8 cellular contexts compared by ENCODE assay signal in genomic region chr12:24561882-24562760, GRCh38.
DNase-seq lines count a peak whose midpoint lies in the region; ATAC-seq and TF ChIP-seq lines count a peak whose summit lies in the region.

No MANE protein-coding gene starts in this region.

- H3K4me1 ChIP-seq in Caco-2 (peaks cover 41% of the 10 kb centered on the region; the same call in 1 of the 2 replicates), endocrine pancreas (ENCODE audit: control insufficient read depth, insufficient read depth, low read length) (peaks cover 14% of the 10 kb centered on the region), suprapubic skin (peaks cover 23% of the 10 kb centered on the region)

- peak overlapping the region; percentile 84 for H3K27ac ChIP-seq in suprapubic skin

- POLR2A ChIA-PET in Caco-2 (lab: Charles Lee), result interaction anchor here (0.6 to 0.7 kb wide), 3 partner anchors 47 to 384 kb away, joined by 3 to 13 read pairs (median 3); no protein-coding TSS in a partner anchor

- H3K36me3 ChIP-seq in Caco-2 (ENCODE audit: control insufficient read depth, insufficient read depth, low read length) (no peaks in the 10 kb centered on the region), endocrine pancreas (ENCODE audit: control insufficient read depth, insufficient read depth, low read length) (no peaks in the 10 kb centered on the region), suprapubic skin (no peaks in the 10 kb centered on the region)

- no peaks in the 10 kb centered on the region for H3K9me3 Mint-ChIP-seq in Caco-2 (ENCODE audit: unreplicated experiment)
- H3K9me3 Mint-ChIP-seq in memory B cell, result no peaks in the 10 kb centered on the region

- TF ChIP-seq CTCF in Caco-2 (IDR thresholded peaks at IDR 0.05; ENCODE audit: insufficient read depth in 1 of 2, low read depth in 1 of 2, low read length in 1 of 2, severe bottlenecking in 1 of 2, unreplicated experiment in 1 of 2) (no peak), suprapubic skin (IDR thresholded peaks at IDR 0.05) (no peak)

- H3K27ac Mint-ChIP-seq in Caco-2 (ENCODE audit: unreplicated experiment) (peak overlapping the region; percentile 73), memory B cell (peak overlapping the region; percentile 52)

- DNase-seq in Caco-2, result peak; percentile 74 to 82
- peak; percentile 16 to 40 for DNase-seq in memory B cell (ENCODE audit: low spot score in 2 of 2)
- peak; percentile 78 to 83 for DNase-seq in suprapubic skin (ENCODE audit: low spot score in 2 of 2)

- intact Hi-C loops in Caco-2 (cut with micrococcal nuclease; ENCODE audit: unreplicated experiment), result loop anchor here (2.0 to 10.0 kb wide), 3 partner anchors 55 to 547 kb away; no protein-coding TSS in a partner anchor

- H3K27me3 ChIP-seq in Caco-2 (replicated peaks; ENCODE audit: control insufficient read depth, insufficient read depth, low read length) (no peaks in the 10 kb centered on the region), endocrine pancreas (ENCODE audit: control insufficient read depth, insufficient read depth, low read length) (no peaks in the 10 kb centered on the region), suprapubic skin (no peaks in the 10 kb centered on the region)

- H3K9ac ChIP-seq in endocrine pancreas (ENCODE audit: control insufficient read depth, insufficient read depth, low read length), result peak overlapping the region; percentile 82

- no TSS peak for BruUV-seq in Caco-2 (replicated peaks; lab: Mats Ljungman, UMichigan)

- peak; percentile 34 for ATAC-seq in HG02885 (IDR thresholded peaks at IDR 0.05; ENCODE audit: poor library complexity, unreplicated experiment)
- ATAC-seq in SK-N-SH treated with all-trans-retinoic acid at 6 μM for 48 hours, result peak; percentile 72
- ATAC-seq in memory B cell (ENCODE audit: low read depth), result peak; percentile 58
- no peak for ATAC-seq in HG03469 (IDR thresholded peaks at IDR 0.05; ENCODE audit: unreplicated experiment)
- no peak for ATAC-seq in HG02852 (IDR thresholded peaks at IDR 0.05; ENCODE audit: unreplicated experiment)

- no peaks in the 10 kb centered on the region for H3K9me3 ChIP-seq in Caco-2
- H3K9me3 ChIP-seq in endocrine pancreas (ENCODE audit: control insufficient read depth, low read length), result no peaks in the 10 kb centered on the region
- no peaks in the 10 kb centered on the region for H3K9me3 ChIP-seq in suprapubic skin

- H3K36me3 Mint-ChIP-seq in Caco-2 (ENCODE audit: insufficient read depth, unreplicated experiment), result peaks cover 27% of the 10 kb centered on the region
- no peaks in the 10 kb centered on the region for H3K36me3 Mint-ChIP-seq in memory B cell

- no peaks in the 10 kb centered on the region for H3K27me3 Mint-ChIP-seq in Caco-2 (ENCODE audit: insufficient read depth, unreplicated experiment)
- peaks cover 11% of the 10 kb centered on the region for H3K27me3 Mint-ChIP-seq in memory B cell

- H3K4me3 ChIP-seq in Caco-2 (ENCODE audit: low read depth, low read length), result peak overlapping the region; percentile 84
- H3K4me3 ChIP-seq in endocrine pancreas (ENCODE audit: control insufficient read depth, insufficient read depth, low read length), result no peak overlapping the region
- peak overlapping the region; percentile 67 for H3K4me3 ChIP-seq in suprapubic skin

- H3K4me3 Mint-ChIP-seq in Caco-2 (ENCODE audit: unreplicated experiment) (peak overlapping the region; percentile 94), memory B cell (peak overlapping the region; percentile 95)

- WGBS in suprapubic skin, result 0% methylated on average over 9 of the region's 74 CpGs

- no peak for TF ChIP-seq EP300 in suprapubic skin (IDR thresholded peaks at IDR 0.05)

- CTCF ChIA-PET in Caco-2 (lab: Charles Lee), result interaction anchor here (0.5 to 1.0 kb wide), 2 partner anchors 8 to 211 kb away, joined by 3 read pairs; no protein-coding TSS in a partner anchor

- H3K4me1 Mint-ChIP-seq in Caco-2 (ENCODE audit: low read depth, unreplicated experiment) (peaks cover 30% of the 10 kb centered on the region), memory B cell (peaks cover 14% of the 10 kb centered on the region)

- TF ChIP-seq POLR2A in suprapubic skin (IDR thresholded peaks at IDR 0.05), result no peak

TF ChIP-seq in SK-N-SH treated with all-trans-retinoic acid at 6 μM for 48 hours, 23 proteins besides CTCF, POLR2A, EP300 and RAD21:
- TF ChIP-seq ZC3H10 (CRISPR knock-in tag; IDR thresholded peaks at IDR 0.05) (no peak), ZNF70 (CRISPR knock-in tag; IDR thresholded peaks at IDR 0.05) (no peak), ZFP30 (CRISPR knock-in tag; IDR thresholded peaks at IDR 0.05) (no peak), ESRRG (CRISPR knock-in tag; IDR thresholded peaks at IDR 0.05) (no peak), PATZ1 (CRISPR knock-in tag; IDR thresholded peaks at IDR 0.05; ENCODE audit: borderline replicate concordance) (0 out of 2 replicates have a peak, but pooled peaks have one; percentile 62), ARNTL (CRISPR knock-in tag; IDR thresholded peaks at IDR 0.05; ENCODE audit: borderline replicate concordance, low read depth) (no peak), CSDC2 (CRISPR knock-in tag; IDR thresholded peaks at IDR 0.05) (no peak)

Comparison
In these comparisons a context has a peak if more than half of its experiments do, and no peak if none do; other contexts are left out.
1. DNase-seq: peak in every context shown above with its lines; median percentile 80 in suprapubic skin; 78 in Caco-2; 28 in memory B cell.
2. ATAC-seq: peak in HG02885 (single experiment), SK-N-SH treated with all-trans-retinoic acid at 6 μM for 48 hours (single experiment) and memory B cell (single experiment); none in HG03469 (single experiment) and HG02852 (single experiment).